In the genomic region with DNA sequence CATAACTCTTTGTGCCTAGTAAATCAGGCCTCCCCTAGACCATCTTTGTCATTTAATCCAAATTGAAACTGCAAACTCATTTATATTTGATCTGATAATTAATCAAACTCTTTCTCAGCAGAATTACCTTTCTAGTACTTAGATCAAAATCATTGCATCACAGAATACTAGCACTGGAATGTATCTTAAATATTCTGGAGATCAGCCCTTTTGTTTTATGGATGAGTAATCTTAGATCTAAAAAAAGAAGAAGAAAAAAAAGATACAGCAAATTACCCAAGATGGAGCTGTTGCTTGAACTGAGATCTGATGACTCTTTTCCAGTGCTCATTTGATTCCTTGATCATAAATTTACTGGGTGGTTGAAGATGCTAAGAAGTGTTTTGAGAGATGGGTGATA, we compare ENCODE assay signal across 20 cellular contexts.
DNase-seq lines count a peak whose midpoint lies in the region; ATAC-seq and TF ChIP-seq lines count a peak whose summit lies in the region.
"Had no signal": no experiment of that assay in that cellular context is flagged by ENCODE, and none has a peak within 500 bp of the region (broad histone marks: within the 10 kb centered on the region; RNA-seq: fewer than 3 reads in every experiment).

No MANE protein-coding gene starts in this region.

- H3K27me3 ChIP-seq in ACC112 (ENCODE audit: insufficient read depth, low read length): no peaks in the 10 kb centered on the region
- H3K27me3 ChIP-seq: MG63 had no signal

- DNase-seq in HCEC 1CT: peak; percentile 45
- DNase-seq in choroid plexus epithelial cell (ENCODE audit: low read depth): peak; percentile 42
- DNase-seq in hepatic stellate cell (ENCODE audit: low spot score): peak; percentile 1
- DNase-seq in activated T-cell treated with anti-CD3 and anti-CD28 coated beads, Interleukin-2, amount 50 U/mL, for 48 hours: no peak
- no peak for DNase-seq in anterior cingulate cortex (lab: John Stamatoyannopoulos, UW)
- no peak for DNase-seq in GDM1 (lab: John Stamatoyannopoulos, UW)
- DNase-seq: 8988T; CD4-positive, alpha-beta memory T cell; Karpas-422; MG63; NCI-H1048; NCI-H1436; NCI-H1930; NCI-H345; NCI-H524 treated with DMSO at 0.1 percent for 48 hours; PC-9; SIG-M5 had no signal

- TF ChIP-seq CTCF in choroid plexus epithelial cell (conservative IDR thresholded peaks at IDR 0.05; ENCODE audit: low read depth, low read length): no peak

- peaks cover 3% of the 10 kb centered on the region for H3K4me1 ChIP-seq in ACC112 (ENCODE audit: control insufficient read depth, insufficient read depth, low read length, unreplicated experiment)

- ATAC-seq in HG03175 (IDR thresholded peaks at IDR 0.05; ENCODE audit: unreplicated experiment): no peak

- H3K36me3 ChIP-seq in ACC112 (ENCODE audit: insufficient read depth, low read length): no peaks in the 10 kb centered on the region
- H3K36me3 ChIP-seq: MG63 had no signal

- H3K79me2 ChIP-seq in ACC112 (ENCODE audit: control insufficient read depth, insufficient read depth, low read length, unreplicated experiment): no peaks in the 10 kb centered on the region

- no peak overlapping the region for H3K27ac ChIP-seq in ACC112 (ENCODE audit: low read depth, low read length)
- H3K27ac ChIP-seq: PC-9, RWPE1 had no signal

- H3K4me3 ChIP-seq in ACC112 (ENCODE audit: low read depth, low read length): no peak overlapping the region
- no peak overlapping the region for H3K4me3 ChIP-seq in choroid plexus epithelial cell (ENCODE audit: low read depth, low read length)
- H3K4me3 ChIP-seq: MG63, PC-9 had no signal

- H2AFZ ChIP-seq in ACC112 (ENCODE audit: low read length, unreplicated experiment): peak overlapping the region; percentile 77
- H2AFZ ChIP-seq: PC-9 had no signal

Comparison
In these comparisons a context has a peak if more than half of its experiments do, and no peak if none do; other contexts are left out.
1. DNase-seq: peak in HCEC 1CT (single experiment), choroid plexus epithelial cell (single experiment) and hepatic stellate cell (single experiment); none in activated T-cell treated with anti-CD3 and anti-CD28 coated beads, Interleukin-2, amount 50 U/mL, for 48 hours (0 of 2), anterior cingulate cortex (0 of 58) and GDM1 (single experiment).